Comparison of ENCODE assay signal across 22 cellular contexts in genomic region chr12:121620328-121620891, GRCh38. TPM values are rescaled to one million over a fixed set of nuclear protein-coding genes. Genes with fewer than 3 reads are reported as not detected.
DNase-seq lines count a peak whose midpoint lies in the region; ATAC-seq and TF ChIP-seq lines count a peak whose summit lies in the region.
"Had no signal": no experiment of that assay in that cellular context is flagged by ENCODE, and none has a peak within 500 bp of the region (broad histone marks: within the 10 kb centered on the region; RNA-seq: fewer than 3 reads in every experiment).

No MANE protein-coding gene starts in this region.

- no peaks in the 10 kb centered on the region for H3K27me3 Mint-ChIP-seq in activated naive CD4-positive, alpha-beta T cell treated with anti-CD3 and anti-CD28 coated beads, Interleukin-2, amount 10 ng/mL, durations not matched to agents 7 days and 5 days
- H3K27me3 Mint-ChIP-seq: memory B cell had no signal

- H3K9me3 ChIP-seq in iPS-18a (ENCODE audit: control insufficient read depth, low read depth, low read length) (no peaks in the 10 kb centered on the region), stomach smooth muscle (ENCODE audit: control insufficient read depth in 2 of 2, low read length in 2 of 2) (no peaks in the 10 kb centered on the region), ovary (no peaks in the 10 kb centered on the region)

- no peaks in the 10 kb centered on the region for H3K9me3 Mint-ChIP-seq in activated naive CD4-positive, alpha-beta T cell treated with anti-CD3 and anti-CD28 coated beads, Interleukin-2, amount 10 ng/mL, durations not matched to agents 7 days and 5 days
- H3K9me3 Mint-ChIP-seq: memory B cell, nephron had no signal

- H3K4me3 ChIP-seq in iPS-18a (ENCODE audit: low read length) (no peak overlapping the region), stomach smooth muscle (ENCODE audit: low read length in 2 of 2) (no peak overlapping the region), ovary (no peak overlapping the region)
- H3K4me3 ChIP-seq: smooth muscle cell had no signal

- DNase-seq in activated naive CD4-positive, alpha-beta T cell treated with anti-CD3 and anti-CD28 coated beads, Interleukin-2, amount 10 ng/mL, durations not matched to agents 7 days and 5 days: no peak
- no peak for DNase-seq in activated naive CD4-positive, alpha-beta T cell (lab: John Stamatoyannopoulos, UW)
- DNase-seq in UCSD-AML1 (lab: John Stamatoyannopoulos, UW; ENCODE audit: unreplicated experiment): peak; percentile 38
- no peak for DNase-seq in ovary
- no peak for DNase-seq in AG08395 (ENCODE audit: low spot score)
- DNase-seq: 8988T; activated CD8-positive, alpha-beta memory T cell treated with anti-CD3 and anti-CD28 coated beads, Interleukin-2, amount 50 U/mL, for 48 hours; amygdala; HCEC 1CT; head of caudate nucleus; kidney; NCI-H1048; NCI-H2029; NCI-H446; stimulated activated CD4-positive, alpha-beta T cell treated with anti-CD3 and anti-CD28 coated beads, Interleukin-4, amount 100 ng/mL, for 4 hours; SW 1271 had no signal

- peak overlapping the region; percentile 62 for H3K27ac Mint-ChIP-seq in activated naive CD4-positive, alpha-beta T cell treated with anti-CD3 and anti-CD28 coated beads, Interleukin-2, amount 10 ng/mL, durations not matched to agents 7 days and 5 days
- H3K27ac Mint-ChIP-seq: memory B cell, nephron had no signal

- H3K9ac ChIP-seq in iPS-18a (ENCODE audit: low read length): no peak overlapping the region
- H3K9ac ChIP-seq in stomach smooth muscle (ENCODE audit: low read length in 2 of 2): peak overlapping the region in 1 of 2 donors; percentile 17

- TF ChIP-seq EP300 in ovary (IDR thresholded peaks at IDR 0.05): no peak

- H3K27ac ChIP-seq in iPS-18a (ENCODE audit: low read length): peak overlapping the region; percentile 47
- H3K27ac ChIP-seq in stomach smooth muscle (ENCODE audit: low read length): peak overlapping the region; percentile 53
- H3K27ac ChIP-seq in ovary: no peak overlapping the region

- CTCF ChIA-PET in activated naive CD4-positive, alpha-beta T cell treated with anti-CD3 and anti-CD28 coated beads, Interleukin-2, amount 10 ng/mL, durations not matched to agents 7 days and 5 days (lab: Charles Lee): interaction anchor here (1.3 to 6.0 kb wide), 2 partner anchors 66 to 126 kb away, joined by 3 to 61 read pairs; no protein-coding TSS in a partner anchor

- intact Hi-C loops in ovary (cut with DNase I): loop anchor here in 2 of 4 donors (10.0 kb wide), 2 partner anchors 66 to 86 kb away; no protein-coding TSS in a partner anchor

- no peaks in the 10 kb centered on the region for H3K27me3 ChIP-seq in iPS-18a (ENCODE audit: control insufficient read depth, insufficient read depth, low read length)
- no peaks in the 10 kb centered on the region for H3K27me3 ChIP-seq in stomach smooth muscle (ENCODE audit: control insufficient read depth in 1 of 2, insufficient read depth in 2 of 2, low read length in 2 of 2)
- H3K27me3 ChIP-seq in ovary: no peaks in the 10 kb centered on the region

- H3K36me3 Mint-ChIP-seq in activated naive CD4-positive, alpha-beta T cell treated with anti-CD3 and anti-CD28 coated beads, Interleukin-2, amount 10 ng/mL, durations not matched to agents 7 days and 5 days: peaks cover 2% of the 10 kb centered on the region
- H3K36me3 Mint-ChIP-seq: memory B cell had no signal

- no peak for TF ChIP-seq POLR2A in ovary (IDR thresholded peaks at IDR 0.05)

- ATAC-seq in GM21390 (IDR thresholded peaks at IDR 0.05; ENCODE audit: unreplicated experiment): no peak

- peaks cover 15% of the 10 kb centered on the region for H3K4me1 ChIP-seq in iPS-18a (ENCODE audit: control insufficient read depth, low read depth, low read length)
- H3K4me1 ChIP-seq in stomach smooth muscle (ENCODE audit: control insufficient read depth, insufficient read depth, low read length): peaks cover 10% of the 10 kb centered on the region
- no peaks in the 10 kb centered on the region for H3K4me1 ChIP-seq in ovary (ENCODE audit: insufficient read depth)

- H3K4me3 Mint-ChIP-seq in activated naive CD4-positive, alpha-beta T cell treated with anti-CD3 and anti-CD28 coated beads, Interleukin-2, amount 10 ng/mL, durations not matched to agents 7 days and 5 days: no peak overlapping the region
- H3K4me3 Mint-ChIP-seq: memory B cell, nephron had no signal

- H3K4me1 Mint-ChIP-seq in activated naive CD4-positive, alpha-beta T cell treated with anti-CD3 and anti-CD28 coated beads, Interleukin-2, amount 10 ng/mL, durations not matched to agents 7 days and 5 days: peaks cover 27% of the 10 kb centered on the region

- no peaks in the 10 kb centered on the region for H3K36me3 ChIP-seq in iPS-18a (ENCODE audit: control insufficient read depth, low read depth, low read length)
- H3K36me3 ChIP-seq in stomach smooth muscle (ENCODE audit: control insufficient read depth in 2 of 2, insufficient read depth in 2 of 2, low read length in 2 of 2): no peaks in the 10 kb centered on the region
- H3K36me3 ChIP-seq in ovary: no peaks in the 10 kb centered on the region

- no peak for TF ChIP-seq CTCF in ovary (IDR thresholded peaks at IDR 0.05)

- 84 to 88% (median 86%) methylated on average over 8 of the region's 8 CpGs for WGBS in ovary, 3 donors

RNA-seq across cellular contexts. Expression of gene ORAI1, which starts 5.9 kb away (rescaled TPM):
- total RNA-seq in ovary: 10 to 100 TPM in 5 of 7 donors, 1 to 10 TPM in 2; 4.5 to 18.4 (median 12.3) TPM
- polyA plus RNA-seq in ovary: 10 to 100 TPM in 1 of 2 donors, 1 to 10 TPM in 1; 3.4 to 13.7 TPM

RNA-seq across cellular contexts. Expression of gene KDM2B, which starts 39.6 kb away (rescaled TPM):
- total RNA-seq in ovary: 10 to 100 TPM; 14.9 to 33.6 (median 26.1) TPM
- polyA plus RNA-seq in ovary: 10 to 100 TPM; 13.2 to 17.1 TPM

RNA-seq across cellular contexts. Expression of gene MORN3, which starts 49.0 kb away (rescaled TPM):
- 1 to 10 TPM in 2 of 7 donors, under 1 TPM in 5; 0.08 to 3.2 (median 0.65) TPM for total RNA-seq in ovary
- polyA plus RNA-seq in ovary: 1 to 10 TPM in 1 of 2 donors, under 1 TPM in 1; 0.65 to 1.2 TPM

Comparison
In these comparisons a context has a peak if more than half of its experiments do, and no peak if none do; other contexts are left out.
1. H3K27ac ChIP-seq: peak in iPS-18a (single experiment) and stomach smooth muscle (single experiment); none in ovary (0 of 2).